In genomic region chr17:7328009-7328408, GRCh38 we compare ENCODE assay signal across 10 cellular contexts. TPM values are rescaled to one million over a fixed set of nuclear protein-coding genes. Genes with fewer than 3 reads are reported as not detected.
DNase-seq lines count a peak whose midpoint lies in the region; ATAC-seq and TF ChIP-seq lines count a peak whose summit lies in the region.
"Had no signal": no experiment of that assay in that cellular context is flagged by ENCODE, and none has a peak within 500 bp of the region (broad histone marks: within the 10 kb centered on the region; RNA-seq: fewer than 3 reads in every experiment).

No MANE protein-coding gene starts in this region.

- H4K20me1 ChIP-seq in KMS-11 (ENCODE audit: insufficient read depth) = no peaks in the 10 kb centered on the region

- no peak for TF ChIP-seq POLR2A in breast epithelium (IDR thresholded peaks at IDR 0.05)
- no peak for TF ChIP-seq POLR2A in body of pancreas (IDR thresholded peaks at IDR 0.05)

- peaks cover 13% of the 10 kb centered on the region for H3K36me3 ChIP-seq in CD4-positive, CD25-positive, alpha-beta regulatory T cell (ENCODE audit: control insufficient read depth, insufficient read depth, low read length)
- H3K36me3 ChIP-seq in KMS-11 (ENCODE audit: insufficient read depth) (no peaks in the 10 kb centered on the region), breast epithelium (no peaks in the 10 kb centered on the region), body of pancreas (replicated peaks in 1 of 2; ENCODE audit: insufficient read depth in 1 of 2, low read depth in 2 of 2) (peaks cover 0 to 4% of the 10 kb centered on the region in 2 donors)

- WGBS in body of pancreas, 2 donors = 63 to 78% methylated on average over 1 of the region's 1 CpG

- peaks cover 37% of the 10 kb centered on the region for H3K4me1 ChIP-seq in CD4-positive, CD25-positive, alpha-beta regulatory T cell (ENCODE audit: control insufficient read depth, insufficient read depth, low read length, poor library complexity, severe bottlenecking)
- H3K4me1 ChIP-seq in KMS-11 (ENCODE audit: low read depth, poor library complexity, severe bottlenecking) (no peaks in the 10 kb centered on the region), breast epithelium (no peaks in the 10 kb centered on the region), body of pancreas (peaks cover 25% of the 10 kb centered on the region)

- H3K9me3 Mint-ChIP-seq in CD4-positive, CD25-positive, alpha-beta regulatory T cell = no peaks in the 10 kb centered on the region
- no peaks in the 10 kb centered on the region for H3K9me3 Mint-ChIP-seq in nephron

- intact Hi-C loops in breast epithelium (cut with DNase I; ENCODE audit: low total_unique reads) = no loop called here
- intact Hi-C loops in body of pancreas (cut with DNase I) = no loop called here

- peaks cover 8% of the 10 kb centered on the region for H3K27me3 Mint-ChIP-seq in CD4-positive, CD25-positive, alpha-beta regulatory T cell
- no peaks in the 10 kb centered on the region for H3K27me3 Mint-ChIP-seq in nephron (ENCODE audit: low read depth)

- peak overlapping the region; percentile 29; the same call in 1 of the 2 replicates for H3K4me2 ChIP-seq in KMS-11

- H2AFZ ChIP-seq in KMS-11 (ENCODE audit: low read depth) = no peak overlapping the region

- TF ChIP-seq CTCF in KMS-11 (conservative IDR thresholded peaks at IDR 0.05; ENCODE audit: low read depth, low read length) (no peak), breast epithelium (IDR thresholded peaks at IDR 0.05) (no peak), nephron (IDR thresholded peaks at IDR 0.05; ENCODE audit: unreplicated experiment in 3 of 3) (no peak), body of pancreas (IDR thresholded peaks at IDR 0.05) (no peak)

- no peaks in the 10 kb centered on the region for H3K9me3 ChIP-seq in CD4-positive, CD25-positive, alpha-beta regulatory T cell (ENCODE audit: control insufficient read depth in 2 of 2, low read length in 2 of 2)
- H3K9me3 ChIP-seq in breast epithelium (no peaks in the 10 kb centered on the region), body of pancreas (no peaks in the 10 kb centered on the region)

- no peak overlapping the region for H3K4me3 ChIP-seq in CD4-positive, CD25-positive, alpha-beta regulatory T cell (ENCODE audit: low read depth, low read length)
- H3K4me3 ChIP-seq in KMS-11 (IDR thresholded peaks at IDR 0.05; ENCODE audit: insufficient read depth, low read depth, low read length) = no peak overlapping the region
- peak overlapping the region in 2 of 3 donors; percentile 86 to 90 for H3K4me3 ChIP-seq in breast epithelium
- H3K4me3 ChIP-seq in body of pancreas = no peak overlapping the region

- no peak for DNase-seq in CD4-positive, CD25-positive, alpha-beta regulatory T cell
- DNase-seq in breast epithelium (ENCODE audit: low spot score in 2 of 2) = no peak
- no peak for DNase-seq in NCI-H1105 (lab: John Stamatoyannopoulos, UW)
- DNase-seq in NCI-H187 treated with DMSO at 0.1 percent for 48 hours (lab: John Stamatoyannopoulos, UW) = no peak
- DNase-seq in body of pancreas = no peak
- DNase-seq: NCI-H1694, WERI-Rb-1 had no signal

- H3K27me3 ChIP-seq in CD4-positive, CD25-positive, alpha-beta regulatory T cell (ENCODE audit: control insufficient read depth, insufficient read depth, low read length) = no peaks in the 10 kb centered on the region
- H3K27me3 ChIP-seq in KMS-11 (ENCODE audit: insufficient read depth, low read depth) = no peaks in the 10 kb centered on the region
- no peaks in the 10 kb centered on the region for H3K27me3 ChIP-seq in breast epithelium
- no peaks in the 10 kb centered on the region for H3K27me3 ChIP-seq in body of pancreas

- H3K9ac ChIP-seq in KMS-11 = no peak overlapping the region

- H3K4me1 Mint-ChIP-seq in CD4-positive, CD25-positive, alpha-beta regulatory T cell = peaks cover 18 to 52% (median 22%) of the 10 kb centered on the region in 4 donors
- peaks cover 30% of the 10 kb centered on the region for H3K4me1 Mint-ChIP-seq in nephron

- peaks cover 3% of the 10 kb centered on the region for H3K36me3 Mint-ChIP-seq in CD4-positive, CD25-positive, alpha-beta regulatory T cell
- H3K36me3 Mint-ChIP-seq in nephron (ENCODE audit: low read depth) = peaks cover 7% of the 10 kb centered on the region

- H3K79me2 ChIP-seq in KMS-11 (ENCODE audit: insufficient read depth, low read depth) = no peaks in the 10 kb centered on the region

- H3K4me3 Mint-ChIP-seq in CD4-positive, CD25-positive, alpha-beta regulatory T cell = peak overlapping the region; percentile 84 to 94 (median 86)
- H3K4me3 Mint-ChIP-seq in nephron = peak overlapping the region; percentile 83 to 98 (median 87)

- H3K27ac ChIP-seq in CD4-positive, CD25-positive, alpha-beta regulatory T cell (ENCODE audit: insufficient read depth, low read length, poor library complexity, severe bottlenecking) = peak overlapping the region; percentile 31
- H3K27ac ChIP-seq in KMS-11 = no peak overlapping the region
- no peak overlapping the region for H3K27ac ChIP-seq in breast epithelium
- H3K27ac ChIP-seq in body of pancreas = no peak overlapping the region

- no peak for ATAC-seq in CD4-positive, CD25-positive, alpha-beta regulatory T cell (ENCODE audit: low read depth in 2 of 2)
- ATAC-seq in GM19324 (IDR thresholded peaks at IDR 0.05; ENCODE audit: low FRiP score, unreplicated experiment) = no peak
- ATAC-seq in body of pancreas = no peak

- H3K27ac Mint-ChIP-seq in CD4-positive, CD25-positive, alpha-beta regulatory T cell = peak overlapping the region; percentile 33 to 98 (median 76)
- H3K27ac Mint-ChIP-seq in nephron = peak overlapping the region in 2 of 3 experiments; percentile 85 to 96

RNA-seq across cellular contexts. Expression of gene NEURL4, which starts 1.1 kb away (rescaled TPM):
- 39.5 TPM for total RNA-seq in CD4-positive, CD25-positive, alpha-beta regulatory T cell
- polyA plus RNA-seq in CD4-positive, CD25-positive, alpha-beta regulatory T cell = 1 to 10 TPM in 2 of 4 donors, under 1 TPM in 2; 0.27 to 1.2 (median 0.83) TPM
- total RNA-seq in breast epithelium = 10 to 100 TPM; 15.0 to 22.9 (median 17.4) TPM
- total RNA-seq in body of pancreas = 10 to 100 TPM; 28.8 to 41.2 TPM

RNA-seq across cellular contexts. Expression of gene ACAP1, which starts 8.3 kb away (rescaled TPM):
- total RNA-seq in CD4-positive, CD25-positive, alpha-beta regulatory T cell = 723 TPM
- polyA plus RNA-seq in CD4-positive, CD25-positive, alpha-beta regulatory T cell = 100 to 1,000 TPM; 194 to 259 (median 213) TPM
- total RNA-seq in breast epithelium = 1 to 10 TPM; 3.4 to 6.6 (median 5.2) TPM
- 1 to 10 TPM in 1 of 2 donors, under 1 TPM in 1; 0.99 to 2.1 TPM for total RNA-seq in body of pancreas

RNA-seq across cellular contexts. Expression of gene GPS2, which starts 12.8 kb away (rescaled TPM):
- 129 TPM for total RNA-seq in CD4-positive, CD25-positive, alpha-beta regulatory T cell
- 100 to 1,000 TPM in 2 of 4 donors, 10 to 100 TPM in 2; 79.3 to 107 (median 96.5) TPM for polyA plus RNA-seq in CD4-positive, CD25-positive, alpha-beta regulatory T cell
- 100 to 1,000 TPM in 1 of 3 donors, 10 to 100 TPM in 2; 77.3 to 109 (median 84.2) TPM for total RNA-seq in breast epithelium
- total RNA-seq in body of pancreas = 10 to 100 TPM; 71.9 to 75.8 TPM

RNA-seq across cellular contexts. Expression of gene EIF5A, which starts 20.6 kb away (rescaled TPM):
- total RNA-seq in CD4-positive, CD25-positive, alpha-beta regulatory T cell = 485 TPM
- polyA plus RNA-seq in CD4-positive, CD25-positive, alpha-beta regulatory T cell = 100 to 1,000 TPM; 210 to 631 (median 398) TPM
- total RNA-seq in breast epithelium (100 to 1,000 TPM; 151 to 172 (median 163) TPM), body of pancreas (100 to 1,000 TPM in 1 of 2 donors, 10 to 100 TPM in 1; 97.0 to 134 TPM)

RNA-seq across cellular contexts. Expression of gene KCTD11, which starts 24.0 kb away (rescaled TPM):
- 1.3 TPM for total RNA-seq in CD4-positive, CD25-positive, alpha-beta regulatory T cell
- polyA plus RNA-seq in CD4-positive, CD25-positive, alpha-beta regulatory T cell = 1 to 10 TPM; 2.6 to 4.0 (median 2.9) TPM
- 10 to 100 TPM in 2 of 3 donors, 1 to 10 TPM in 1; 9.1 to 11.5 (median 11.0) TPM for total RNA-seq in breast epithelium
- 1 to 10 TPM; 2.6 to 5.6 TPM for total RNA-seq in body of pancreas

Comparison
In these comparisons a context has a peak if more than half of its experiments do, and no peak if none do; other contexts are left out.
1. H3K4me3 ChIP-seq: peak in breast epithelium (2 of 3); none in CD4-positive, CD25-positive, alpha-beta regulatory T cell (single experiment), KMS-11 (single experiment) and body of pancreas (0 of 2).
2. RNA of gene ACAP1, which starts 8.3 kb away (total RNA-seq): 723 TPM in CD4-positive, CD25-positive, alpha-beta regulatory T cell (single experiment); 3.4 to 6.6 TPM in breast epithelium and 0.99 to 2.1 TPM in body of pancreas; every median in the first group is over 10 times any median in the second.